Comparison of ENCODE assay signal across 29 cellular contexts in the genomic region with DNA sequence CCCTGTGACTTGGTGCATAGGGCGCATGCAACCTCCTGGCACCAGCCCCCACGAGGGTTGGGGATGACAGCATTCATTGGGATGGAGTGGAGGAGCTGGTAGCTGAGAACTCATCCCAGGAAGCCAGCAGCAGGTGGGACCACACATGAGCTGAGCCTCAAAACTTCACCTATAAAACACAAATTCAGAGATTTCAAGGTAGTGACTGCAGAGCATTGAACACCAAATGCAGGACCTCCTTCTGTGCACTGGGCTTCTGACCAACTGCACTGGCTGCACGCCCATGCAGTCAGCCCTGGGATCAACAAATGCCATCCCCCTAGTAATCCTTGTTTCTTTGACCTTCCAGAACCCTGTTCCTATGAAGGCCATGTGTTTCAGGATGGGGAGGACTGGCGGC.
"Had no signal": no experiment of that assay in that cellular context is flagged by ENCODE, and none has a peak within 500 bp of the region (broad histone marks: within the 10 kb centered on the region; RNA-seq: fewer than 3 reads in every experiment).

No MANE protein-coding gene starts in this region.

- H3K79me2 ChIP-seq: hepatocyte had no signal

- H3K36me3 ChIP-seq: adrenal gland, colonic mucosa, gastroesophageal sphincter, WERI-Rb-1 had no signal

- H3K9me3 ChIP-seq: adrenal gland, body of pancreas, colonic mucosa had no signal

- DNase-seq: activated B cell treated with CpG ODN at 0.5 μM for 24 hours; activated CD4-positive, alpha-beta memory T cell treated with anti-CD3 and anti-CD28 coated beads for 36 hours; activated CD4-positive, alpha-beta T cell treated with anti-CD3 and anti-CD28 coated beads for 48 hours; activated CD4-positive, alpha-beta T cell treated with anti-CD3 and anti-CD28 coated beads, Interleukin-2, amount 50 U/mL, for 1 hour; activated CD8-positive, alpha-beta memory T cell treated with anti-CD3 and anti-CD28 coated beads, Interleukin-2, amount 10 ng/mL, durations not matched to agents 7 days and 5 days; activated CD8-positive, alpha-beta memory T cell treated with anti-CD3 and anti-CD28 coated beads, Interleukin-2, amount 50 U/mL, for 4 hours; activated CD8-positive, alpha-beta T cell treated with anti-CD3 and anti-CD28 coated beads, Interleukin-2, amount 10 ng/mL, durations not matched to agents 7 days and 5 days; activated effector memory CD4-positive, alpha-beta T cell treated with anti-CD3 and anti-CD28 coated beads, Interleukin-2, amount 50 U/mL, for 16 hours; activated naive CD4-positive, alpha-beta T cell treated with anti-CD3 and anti-CD28 coated beads for 36 hours; activated naive CD8-positive, alpha-beta T cell treated with anti-CD3 and anti-CD28 coated beads for 36 hours; activated naive CD8-positive, alpha-beta T cell treated with anti-CD3 and anti-CD28 coated beads, Interleukin-2, amount 50 U/mL, for 24 hours; activated T-cell treated with anti-CD3 and anti-CD28 coated beads, Interleukin-2, amount 50 U/mL, for 1 hour; activated T-cell treated with anti-CD3 and anti-CD28 coated beads, Interleukin-2, amount 50 U/mL, for 48 hours; adrenal gland; amygdala; aorta; body of pancreas; caudate nucleus; colonic mucosa; effector CD8-positive, alpha-beta T cell; esophagus squamous epithelium; foreskin melanocyte; heart right ventricle; T1000; WERI-Rb-1 had no signal

- H3K4me3 ChIP-seq: adrenal gland, body of pancreas, colonic mucosa, esophagus squamous epithelium, gastroesophageal sphincter, heart right ventricle, hepatocyte had no signal

- H3K27me3 ChIP-seq: adrenal gland, body of pancreas, colonic mucosa, esophagus squamous epithelium, gastroesophageal sphincter, heart right ventricle, hepatocyte had no signal

- H3K4me1 ChIP-seq: adrenal gland, body of pancreas, colonic mucosa, esophagus squamous epithelium, gastroesophageal sphincter, heart right ventricle had no signal

- H2AFZ ChIP-seq: hepatocyte had no signal

- H3K4me2 ChIP-seq: hepatocyte had no signal

- ATAC-seq: activated CD4-positive, CD25-positive, alpha-beta regulatory T cell treated with anti-CD3 and anti-CD28 coated beads, Interleukin-2, amount 50 U/mL, for 24 hours; activated CD8-positive, alpha-beta memory T cell treated with anti-CD3 and anti-CD28 coated beads, Interleukin-2, amount 10 ng/mL, durations not matched to agents 7 days and 5 days; activated CD8-positive, alpha-beta T cell treated with anti-CD3 and anti-CD28 coated beads, Interleukin-2, amount 10 ng/mL, durations not matched to agents 7 days and 5 days; activated naive CD8-positive, alpha-beta T cell treated with anti-CD3 and anti-CD28 coated beads, Interleukin-2, amount 50 U/mL, for 24 hours; body of pancreas; gastroesophageal sphincter; heart right ventricle had no signal

- H3K27ac ChIP-seq: adrenal gland, body of pancreas, colonic mucosa, epithelial cell of prostate, esophagus squamous epithelium, gastroesophageal sphincter, heart right ventricle, hepatocyte, WERI-Rb-1 had no signal
